Comparison of ENCODE assay signal across 9 cellular contexts in the genomic region with DNA sequence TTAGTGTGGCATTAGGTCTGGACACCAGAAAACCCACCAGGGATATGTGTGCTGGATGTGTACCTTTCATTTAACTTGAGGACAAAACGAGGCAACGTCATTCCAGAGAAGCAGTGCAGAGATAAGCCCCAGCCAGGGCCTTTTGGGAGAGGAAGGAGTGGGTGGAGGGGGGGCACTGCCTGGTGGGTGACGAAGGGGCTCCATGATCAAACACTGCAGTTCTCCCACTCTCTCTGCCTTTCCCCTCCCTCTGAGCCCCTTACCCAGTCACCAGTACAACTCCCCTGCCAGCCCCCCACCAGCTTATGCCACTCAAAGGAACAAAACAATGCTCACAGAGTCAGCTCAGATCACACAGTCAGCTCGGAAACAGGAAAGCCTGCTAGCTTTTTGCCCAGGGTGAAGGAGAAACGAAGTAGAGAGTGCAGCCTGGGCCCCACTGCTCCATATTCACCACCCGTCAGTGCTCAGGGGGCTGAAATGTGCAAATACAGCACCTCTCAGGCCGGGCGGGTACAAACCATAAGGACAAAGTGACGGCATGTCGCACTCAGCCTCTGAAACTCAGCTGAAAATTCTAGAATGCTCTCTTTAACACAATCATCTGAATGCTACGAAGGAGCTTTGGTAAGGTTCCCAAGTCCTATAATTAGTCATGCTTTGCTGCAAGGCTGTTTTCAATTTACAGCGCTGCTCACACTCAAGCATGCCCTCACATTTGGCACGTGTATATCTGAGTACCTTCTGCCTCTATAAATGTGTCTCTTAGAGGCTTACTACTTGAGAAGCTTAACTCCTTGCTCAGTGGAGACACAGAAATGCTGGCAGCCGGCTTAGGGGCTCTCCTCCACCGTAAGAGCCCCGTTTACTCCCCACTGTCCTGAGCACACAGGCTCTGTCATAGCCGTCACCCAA.
DNase-seq lines count a peak whose midpoint lies in the region; ATAC-seq, FAIRE-seq and TF ChIP-seq lines count a peak whose summit lies in the region.
"Had no signal": no experiment of that assay in that cellular context is flagged by ENCODE, and none has a peak within 500 bp of the region (broad histone marks: within the 10 kb centered on the region; RNA-seq: fewer than 3 reads in every experiment).

No MANE protein-coding gene starts in this region.

- peak; percentile 59 to 72 for ATAC-seq in naive thymus-derived CD8-positive, alpha-beta T cell
- no peak for ATAC-seq in GM18907 (IDR thresholded peaks at IDR 0.05; ENCODE audit: unreplicated experiment)

- H3K27me3 Mint-ChIP-seq in naive thymus-derived CD8-positive, alpha-beta T cell: peaks cover 0 to 5% (median 0%) of the 10 kb centered on the region in 5 donors

- H3K27ac ChIP-seq in A673 (ENCODE audit: low read depth, low read length, poor library complexity, severe bottlenecking) (peak overlapping the region; percentile 72), HEK293 (ENCODE audit: extremely low read depth, low read depth, low read length) (no peak overlapping the region)
- H3K27ac ChIP-seq: upper lobe of left lung had no signal

- H3K4me3 ChIP-seq in A673 (ENCODE audit: low read depth, low read length, poor library complexity, severe bottlenecking) (no peak overlapping the region), HEK293 (ENCODE audit: low read depth, low read length) (no peak overlapping the region)
- H3K4me3 ChIP-seq: upper lobe of left lung had no signal

- H3K36me3 Mint-ChIP-seq in naive thymus-derived CD8-positive, alpha-beta T cell: peaks cover 0 to 4% (median 0%) of the 10 kb centered on the region in 3 donors

- CTCF ChIA-PET in A673 (lab: Charles Lee): interaction anchor here (1.4 kb wide), 1 partner anchor 22 kb away, joined by 3 read pairs; no protein-coding TSS in a partner anchor
- CTCF ChIA-PET in HEK293 (lab: Yijun Ruan, JAX): interaction anchor here (1.9 kb wide), 1 partner anchor 22 kb away, joined by 7 read pairs; no protein-coding TSS in a partner anchor

- DNase-seq in A673 (ENCODE audit: low spot score): peak; percentile 54
- peak; percentile 57 for DNase-seq in dedifferentiated amniotic fluid mesenchymal stem cell (ENCODE audit: extremely low spot score)
- DNase-seq in naive thymus-derived CD8-positive, alpha-beta T cell: peak in 3 of 10 donors; percentile 4 to 35 (median 23)
- DNase-seq in nucleus accumbens (lab: John Stamatoyannopoulos, UW): no peak
- no peak for DNase-seq in putamen (ENCODE audit: low spot score)
- DNase-seq in H54 (ENCODE audit: insufficient read length, low spot score): no peak

- no peaks in the 10 kb centered on the region for H3K27me3 ChIP-seq in A673 (replicated peaks; ENCODE audit: insufficient read depth, low read depth, low read length, poor library complexity)
- H3K27me3 ChIP-seq: upper lobe of left lung had no signal

- peaks cover 6 to 32% (median 26%) of the 10 kb centered on the region in 4 donors for H3K4me1 Mint-ChIP-seq in naive thymus-derived CD8-positive, alpha-beta T cell

- H3K9me3 ChIP-seq in A673 (ENCODE audit: low read depth, low read length, poor library complexity, severe bottlenecking): no peaks in the 10 kb centered on the region
- no peaks in the 10 kb centered on the region for H3K9me3 ChIP-seq in HEK293 (ENCODE audit: control insufficient read depth, insufficient read depth, low read depth, low read length)
- H3K9me3 ChIP-seq: upper lobe of left lung had no signal

- BruUV-seq in A673 (replicated peaks; lab: Mats Ljungman, UMichigan): no TSS peak

- intact Hi-C loops in A673 (cut with micrococcal nuclease; ENCODE audit: unreplicated experiment): no loop called here

- TF ChIP-seq CTCF in A673 (conservative IDR thresholded peaks at IDR 0.05; ENCODE audit: low read depth, low read length): no peak
- no peak for TF ChIP-seq CTCF in HEK293 (tag by site-specific recombination; IDR thresholded peaks at IDR 0.05)

- no peak for TF ChIP-seq POLR2A in H54 (IDR thresholded peaks at IDR 0.05; ENCODE audit: low read depth, low read length)

- POLR2A ChIA-PET in A673 (lab: Charles Lee; ENCODE audit: low non-redundant PET) (interaction anchor here (0.5 kb wide), 1 partner anchor 188 kb away, joined by 4 read pairs; no protein-coding TSS in a partner anchor), HEK293 (lab: Yijun Ruan, JAX) (no interaction called here)
- POLR2A ChIA-PET in naive thymus-derived CD8-positive, alpha-beta T cell (lab: Charles Lee): no interaction called here

- no peaks in the 10 kb centered on the region for H3K9me3 Mint-ChIP-seq in naive thymus-derived CD8-positive, alpha-beta T cell

- H3K4me1 ChIP-seq in A673 (ENCODE audit: insufficient read depth, low read length, poor library complexity, severe bottlenecking) (peaks cover 21% of the 10 kb centered on the region), HEK293 (ENCODE audit: control insufficient read depth, insufficient read depth, low read length) (no peaks in the 10 kb centered on the region; the same call in 1 of the 2 replicates)

- peak overlapping the region; percentile 13 to 97 (median 88) for H3K27ac Mint-ChIP-seq in naive thymus-derived CD8-positive, alpha-beta T cell

- peak overlapping the region in 7 of 10 donors; percentile 11 to 83 (median 63) for H3K4me3 Mint-ChIP-seq in naive thymus-derived CD8-positive, alpha-beta T cell

- no peaks in the 10 kb centered on the region for H3K36me3 ChIP-seq in A673 (ENCODE audit: insufficient read depth, low read length, poor library complexity, severe bottlenecking)
- no peaks in the 10 kb centered on the region for H3K36me3 ChIP-seq in HEK293 (ENCODE audit: control insufficient read depth in 2 of 2, insufficient read depth in 1 of 2, low read length in 2 of 2)
- H3K36me3 ChIP-seq: upper lobe of left lung had no signal

- no peak for FAIRE-seq in H54 (lab: Jason Lieb, UNC)

TF ChIP-seq in HEK293, 187 proteins besides CTCF, POLR2A, EP300 and RAD21:
- TF ChIP-seq, protein P1, sequence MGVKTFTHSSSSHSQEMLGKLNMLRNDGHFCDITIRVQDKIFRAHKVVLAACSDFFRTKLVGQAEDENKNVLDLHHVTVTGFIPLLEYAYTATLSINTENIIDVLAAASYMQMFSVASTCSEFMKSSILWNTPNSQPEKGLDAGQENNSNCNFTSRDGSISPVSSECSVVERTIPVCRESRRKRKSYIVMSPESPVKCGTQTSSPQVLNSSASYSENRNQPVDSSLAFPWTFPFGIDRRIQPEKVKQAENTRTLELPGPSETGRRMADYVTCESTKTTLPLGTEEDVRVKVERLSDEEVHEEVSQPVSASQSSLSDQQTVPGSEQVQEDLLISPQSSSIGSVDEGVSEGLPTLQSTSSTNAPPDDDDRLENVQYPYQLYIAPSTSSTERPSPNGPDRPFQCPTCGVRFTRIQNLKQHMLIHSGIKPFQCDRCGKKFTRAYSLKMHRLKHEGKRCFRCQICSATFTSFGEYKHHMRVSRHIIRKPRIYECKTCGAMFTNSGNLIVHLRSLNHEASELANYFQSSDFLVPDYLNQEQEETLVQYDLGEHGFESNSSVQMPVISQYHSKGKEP (tag by site-specific recombination; IDR thresholded peaks at IDR 0.05): 0 out of 2 replicates have a peak, but pooled peaks have one; percentile 18
- TF ChIP-seq ZBTB8A (tag by site-specific recombination; IDR thresholded peaks at IDR 0.05): no peak
- 0 out of 2 replicates have a peak, but pooled peaks have one; percentile 8 for TF ChIP-seq OSR2 (tag by site-specific recombination; IDR thresholded peaks at IDR 0.05)
- peak; percentile 59; the same call in 1 of the 2 replicates for TF ChIP-seq EGR2 (tag by site-specific recombination; IDR thresholded peaks at IDR 0.05; ENCODE audit: low read depth)
- TF ChIP-seq ZFHX2 (tag by site-specific recombination; conservative IDR thresholded peaks at IDR 0.05): peak; percentile 90
- TF ChIP-seq ZNF398 (tag by site-specific recombination; IDR thresholded peaks at IDR 0.05): peak; percentile 23; the same call in 1 of the 2 replicates
- no peak for TF ChIP-seq SCRT1 (tag by site-specific recombination; IDR thresholded peaks at IDR 0.05; ENCODE audit: borderline replicate concordance)
TF ChIP-seq in HEK293: peak in this region for 5.

Comparison
In these comparisons a context has a peak if more than half of its experiments do, and no peak if none do; other contexts are left out.
1. DNase-seq: peak in A673 (single experiment) and dedifferentiated amniotic fluid mesenchymal stem cell (single experiment); none in nucleus accumbens (0 of 56), putamen (single experiment) and H54 (single experiment).